Comparison of ENCODE assay signal across 10 cellular contexts in the genomic region with DNA sequence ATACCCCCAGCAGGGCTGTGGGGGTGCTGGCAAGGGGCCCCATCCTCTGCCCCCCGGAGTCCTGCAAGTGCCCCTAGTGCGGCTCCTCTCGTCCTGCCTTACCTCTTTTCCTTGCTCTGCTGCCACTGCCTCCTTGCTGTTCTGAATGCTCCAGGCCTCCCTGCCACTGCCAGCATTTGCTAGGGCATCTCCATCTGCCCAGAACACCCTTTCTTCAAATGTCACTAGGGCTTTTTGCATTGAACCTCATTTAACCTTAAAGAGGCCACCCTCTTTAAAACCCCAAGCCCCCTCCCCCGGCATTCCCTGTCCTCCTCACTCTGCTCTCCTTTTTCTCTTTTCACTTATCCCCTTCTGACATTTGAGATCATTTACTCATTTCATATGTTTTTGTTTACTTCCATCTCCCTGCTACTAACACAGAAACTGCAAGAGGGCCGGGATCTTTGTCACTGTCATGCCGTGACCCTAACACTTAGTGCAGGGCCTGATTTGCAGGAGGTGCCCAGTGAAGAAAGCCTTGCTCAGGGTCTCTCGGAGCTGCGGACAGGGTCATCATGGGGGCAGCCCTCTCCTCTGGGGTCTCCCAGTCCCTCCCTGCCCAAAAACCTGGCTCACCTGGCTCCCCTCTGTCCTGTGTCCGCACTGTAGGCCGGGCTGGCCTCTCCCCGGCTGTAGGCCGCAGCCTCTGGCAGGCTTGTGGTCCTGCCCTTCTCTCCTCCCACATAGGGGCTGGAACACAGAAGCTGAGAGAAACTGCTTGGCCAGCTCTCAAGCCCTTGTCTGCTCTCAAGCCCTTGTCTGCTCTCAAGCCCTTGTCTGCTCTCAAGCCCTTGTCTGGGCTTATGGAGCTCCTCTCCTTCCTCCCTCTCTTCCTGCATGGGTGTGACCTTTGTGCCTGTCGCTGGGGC. TPM values are rescaled to one million over a fixed set of nuclear protein-coding genes. Genes with fewer than 3 reads are reported as not detected.
A peak's percentile ranks its signal among the peaks of the same experiment; 100 is the strongest.
DNase-seq lines count a peak whose midpoint lies in the region; ATAC-seq and TF ChIP-seq lines count a peak whose summit lies in the region.
"Had no signal": no experiment of that assay in that cellular context is flagged by ENCODE, and none has a peak within 500 bp of the region (broad histone marks: within the 10 kb centered on the region; RNA-seq: fewer than 3 reads in every experiment).

A gene (minus strand): TSS at position 690 of the 911 bp plus-strand sequence. CDS start 2,084 bp downstream, outside the sequence.

- H3K27ac ChIP-seq in SK-N-SH (ENCODE audit: low read depth in 2 of 2, low read length in 1 of 2) (peak within 1 kb of the TSS in 1 of 2 experiments; percentile 18; a peak in 1 of 4 replicates), muscle layer of duodenum (ENCODE audit: low read length) (peak within 1 kb of the TSS; percentile 86), urinary bladder (ENCODE audit: low read depth) (peak within 1 kb of the TSS; percentile 31)
- H3K27ac ChIP-seq: BLaER1 treated with 17β-estradiol and CSF1 and Interleukin-3, amounts not matched to agents 10 nM and 100 nM had no signal

- H2AFZ ChIP-seq in SK-N-SH (ENCODE audit: low read depth) = no peak within 1 kb of the TSS

- H3K4me3 ChIP-seq in SK-N-SH (ENCODE audit: low read depth in 2 of 2, low read length in 1 of 2) (no peak within 1 kb of the TSS; a peak in 1 of 4 replicates), fibroblast of mammary gland (ENCODE audit: control insufficient read depth, low read depth, low read length) (peak within 1 kb of the TSS; percentile 30), muscle layer of duodenum (ENCODE audit: low read depth in 1 of 2, low read length in 2 of 2) (peak within 1 kb of the TSS; percentile 58 to 64), urinary bladder (ENCODE audit: low read depth, low read length) (no peak within 1 kb of the TSS)
- H3K4me3 ChIP-seq: BLaER1 treated with 17β-estradiol and CSF1 and Interleukin-3, amounts not matched to agents 10 nM and 100 nM had no signal

- WGBS in SK-N-SH (ENCODE audit: low lambda C conversion rate) = 84% methylated on average over 13 of the region's 13 CpGs
- 17% methylated on average over 13 of the region's 13 CpGs for WGBS in urinary bladder

- no peaks in the 10 kb centered on the region for H3K79me2 ChIP-seq in SK-N-SH (ENCODE audit: insufficient read depth)

- H3K36me3 ChIP-seq in SK-N-SH (replicated peaks in 1 of 2; ENCODE audit: control insufficient read depth in 1 of 2, insufficient read depth in 2 of 2, low read length in 1 of 2) = no peaks in the 10 kb centered on the region
- H3K36me3 ChIP-seq in muscle layer of duodenum (ENCODE audit: control insufficient read depth in 1 of 2, insufficient read depth in 2 of 2, low read length in 2 of 2) = peaks cover 11 to 16% of the 10 kb centered on the region in 2 donors
- H3K36me3 ChIP-seq in urinary bladder (ENCODE audit: insufficient read depth) = no peaks in the 10 kb centered on the region
- H3K36me3 ChIP-seq: BLaER1 treated with 17β-estradiol and CSF1 and Interleukin-3, amounts not matched to agents 10 nM and 100 nM had no signal

- no peaks in the 10 kb centered on the region for H4K20me1 ChIP-seq in SK-N-SH (ENCODE audit: insufficient read depth)
- H4K20me1 ChIP-seq: BLaER1 treated with 17β-estradiol and CSF1 and Interleukin-3, amounts not matched to agents 10 nM and 100 nM had no signal

- peaks cover 4% of the 10 kb centered on the region for H3F3A ChIP-seq in SK-N-SH (replicated peaks; ENCODE audit: insufficient read depth)

- no peak for TF ChIP-seq RAD21 in SK-N-SH (IDR thresholded peaks at IDR 0.05; ENCODE audit: low read length)

- CTCF ChIA-PET in SK-N-SH (lab: Yijun Ruan, JAX) = interaction anchor here (1.1 to 12.5 kb wide), 6 partner anchors 10 to 231 kb away, joined by 4 to 99 read pairs (median 10); a partner anchor contains a TSS

- no peak within 1 kb of the TSS for H3K9ac ChIP-seq in SK-N-SH
- H3K9ac ChIP-seq: BLaER1 treated with 17β-estradiol and CSF1 and Interleukin-3, amounts not matched to agents 10 nM and 100 nM had no signal

- no peak for DNase-seq in SK-N-SH
- DNase-seq in fibroblast of mammary gland (ENCODE audit: low read depth) = peak; percentile 67
- no peak for DNase-seq in activated CD4-positive, CD25-positive, alpha-beta regulatory T cell treated with anti-CD3 and anti-CD28 coated beads, Interleukin-2, amount 50 U/mL, for 72 hours
- no peak for DNase-seq in stimulated activated naive CD4-positive, alpha-beta T cell treated with Interleukin-2 at 50 U/mL for 16 hours (lab: John Stamatoyannopoulos, UW)
- DNase-seq: stimulated activated naive CD4-positive, alpha-beta T cell had no signal

- H3K4me2 ChIP-seq in SK-N-SH = no peak within 1 kb of the TSS
- H3K4me2 ChIP-seq: BLaER1 treated with 17β-estradiol and CSF1 and Interleukin-3, amounts not matched to agents 10 nM and 100 nM had no signal

- TF ChIP-seq EP300 in SK-N-SH (IDR thresholded peaks at IDR 0.05; ENCODE audit: borderline replicate concordance in 1 of 2, low read depth in 1 of 2, low read length in 1 of 2) = no peak

- ATAC-seq in SK-N-SH treated with all-trans-retinoic acid at 6 μM for 48 hours (peak; percentile 59; the same call in 2 of the 3 replicates), HG03432 (IDR thresholded peaks at IDR 0.05; ENCODE audit: unreplicated experiment) (no peak)

- no peaks in the 10 kb centered on the region for H3K27me3 ChIP-seq in SK-N-SH (ENCODE audit: insufficient read depth)
- no peaks in the 10 kb centered on the region for H3K27me3 ChIP-seq in muscle layer of duodenum (ENCODE audit: low read depth, low read length)
- H3K27me3 ChIP-seq: BLaER1 treated with 17β-estradiol and CSF1 and Interleukin-3, amounts not matched to agents 10 nM and 100 nM had no signal

- no peak for TF ChIP-seq CTCF in SK-N-SH (IDR thresholded peaks at IDR 0.05)
- no peak for TF ChIP-seq CTCF in fibroblast of mammary gland (conservative IDR thresholded peaks at IDR 0.05; ENCODE audit: control insufficient read depth, insufficient read depth, low read depth, low read length)

- H3K9me3 ChIP-seq in SK-N-SH = no peaks in the 10 kb centered on the region
- H3K9me3 ChIP-seq in muscle layer of duodenum (ENCODE audit: control insufficient read depth in 1 of 2, low read length in 2 of 2) = no peaks in the 10 kb centered on the region
- H3K9me3 ChIP-seq: BLaER1 treated with 17β-estradiol and CSF1 and Interleukin-3, amounts not matched to agents 10 nM and 100 nM had no signal

- H3K4me1 ChIP-seq in SK-N-SH (ENCODE audit: control insufficient read depth in 1 of 2, insufficient read depth in 2 of 2, low read depth in 1 of 2, low read length in 1 of 2) = peaks cover 0 to 9% of the 10 kb centered on the region in 2 experiments; a peak in 1 of 4 replicates
- peaks cover 10 to 32% of the 10 kb centered on the region in 2 donors for H3K4me1 ChIP-seq in muscle layer of duodenum (ENCODE audit: control insufficient read depth in 1 of 2, insufficient read depth in 2 of 2, low read length in 2 of 2)
- no peaks in the 10 kb centered on the region for H3K4me1 ChIP-seq in urinary bladder (ENCODE audit: insufficient read depth)

- H3K9me2 ChIP-seq in SK-N-SH = no peaks in the 10 kb centered on the region

- POLR2A ChIA-PET in SK-N-SH (lab: Yijun Ruan, JAX) = no interaction called here

TF ChIP-seq in SK-N-SH treated with all-trans-retinoic acid at 6 μM for 48 hours, 23 proteins besides CTCF, POLR2A, EP300 and RAD21 (continues in another document):
- no peak for TF ChIP-seq GLIS3 (CRISPR knock-in tag; IDR thresholded peaks at IDR 0.05)
- no peak for TF ChIP-seq ZFP3 (CRISPR knock-in tag; IDR thresholded peaks at IDR 0.05)
- no peak for TF ChIP-seq CSDC2 (CRISPR knock-in tag; IDR thresholded peaks at IDR 0.05)
- TF ChIP-seq ZNF70 (CRISPR knock-in tag; IDR thresholded peaks at IDR 0.05) = no peak
- TF ChIP-seq, protein P1, sequence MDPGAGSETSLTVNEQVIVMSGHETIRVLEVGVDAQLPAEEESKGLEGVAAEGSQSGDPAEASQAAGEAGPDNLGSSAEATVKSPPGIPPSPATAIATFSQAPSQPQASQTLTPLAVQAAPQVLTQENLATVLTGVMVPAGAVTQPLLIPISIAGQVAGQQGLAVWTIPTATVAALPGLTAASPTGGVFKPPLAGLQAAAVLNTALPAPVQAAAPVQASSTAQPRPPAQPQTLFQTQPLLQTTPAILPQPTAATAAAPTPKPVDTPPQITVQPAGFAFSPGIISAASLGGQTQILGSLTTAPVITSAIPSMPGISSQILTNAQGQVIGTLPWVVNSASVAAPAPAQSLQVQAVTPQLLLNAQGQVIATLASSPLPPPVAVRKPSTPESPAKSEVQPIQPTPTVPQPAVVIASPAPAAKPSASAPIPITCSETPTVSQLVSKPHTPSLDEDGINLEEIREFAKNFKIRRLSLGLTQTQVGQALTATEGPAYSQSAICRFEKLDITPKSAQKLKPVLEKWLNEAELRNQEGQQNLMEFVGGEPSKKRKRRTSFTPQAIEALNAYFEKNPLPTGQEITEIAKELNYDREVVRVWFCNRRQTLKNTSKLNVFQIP (CRISPR knock-in tag; IDR thresholded peaks at IDR 0.05; ENCODE audit: borderline replicate concordance, low read depth) = no peak
- no peak for TF ChIP-seq TOX (CRISPR knock-in tag; IDR thresholded peaks at IDR 0.05; ENCODE audit: borderline replicate concordance)

TF ChIP-seq in SK-N-SH, 30 proteins besides CTCF, POLR2A, EP300 and RAD21 (continues in another document):
- TF ChIP-seq RXRA (IDR thresholded peaks at IDR 0.05; ENCODE audit: borderline replicate concordance, low read depth) (no peak), EZH2phosphoT487 (IDR thresholded peaks at IDR 0.05; ENCODE audit: borderline replicate concordance, low read depth) (no peak), CHD2 (IDR thresholded peaks at IDR 0.05; ENCODE audit: low read length, partially characterized antibody) (no peak), RCOR1 (IDR thresholded peaks at IDR 0.05; ENCODE audit: low read length) (no peak), MXI1 (IDR thresholded peaks at IDR 0.05; ENCODE audit: low read depth, low read length) (no peak), JUND (IDR thresholded peaks at IDR 0.05) (no peak), YY1 (IDR thresholded peaks at IDR 0.05; ENCODE audit: low read depth) (no peak), POLR2AphosphoS5 (IDR thresholded peaks at IDR 0.05; ENCODE audit: low read depth, low read length) (no peak), FOSL2 (IDR thresholded peaks at IDR 0.05; ENCODE audit: borderline replicate concordance, low read depth) (no peak), TCF12 (IDR thresholded peaks at IDR 0.05) (no peak)

RNA-seq across cellular contexts. Expression of the gene that starts here (rescaled TPM):
- 7.1 and 9.0 TPM in 2 replicates for polyA plus RNA-seq in SK-N-SH (2012; rRNA removed)
- polyA plus RNA-seq in SK-N-SH (2012; cell fraction: cytosol; rRNA removed) = 3.2 and 4.4 TPM in 2 replicates
- 23.4 and 25.4 TPM in 2 replicates for polyA plus RNA-seq in SK-N-SH (2012; cell fraction: nucleus; rRNA removed)
- total RNA-seq in urinary bladder = 28.8 TPM
- 25.7 TPM for polyA plus RNA-seq in urinary bladder

Comparison
In these comparisons a context has a peak if more than half of its experiments do, and no peak if none do; other contexts are left out.
1. H3K4me3 ChIP-seq: peak in fibroblast of mammary gland (single experiment) and muscle layer of duodenum (2 of 2); none in SK-N-SH (0 of 2) and urinary bladder (single experiment).